Comparison of ENCODE assay signal across 36 cellular contexts in genomic region chr7:151556592-151556991, GRCh38.
"Had no signal": no experiment of that assay in that cellular context is flagged by ENCODE, and none has a peak within 500 bp of the region (broad histone marks: within the 10 kb centered on the region; RNA-seq: fewer than 3 reads in every experiment).

No MANE protein-coding gene starts in this region.

- H3K27me3 Mint-ChIP-seq: activated B cell treated with CpG ODN at 0.5 μM for 24 hours; activated CD4-positive, alpha-beta memory T cell treated with anti-CD3 and anti-CD28 coated beads for 36 hours; activated CD4-positive, alpha-beta T cell treated with anti-CD3 and anti-CD28 coated beads, Interleukin-2, amount 10 ng/mL, durations not matched to agents 24 days and 14 days; activated naive CD8-positive, alpha-beta T cell treated with anti-CD3 and anti-CD28 coated beads for 36 hours; activated T-helper 17 cell treated with anti-CD3 and anti-CD28 coated beads, Interleukin-2, amount 50 U/mL, for 72 hours; central memory CD8-positive, alpha-beta T cell had no signal

- H3K9me3 ChIP-seq: adrenal gland, body of pancreas had no signal

- ATAC-seq: activated CD8-positive, alpha-beta T cell treated with anti-CD3 and anti-CD28 coated beads for 36 hours; activated naive CD4-positive, alpha-beta T cell treated with anti-CD3 and anti-CD28 coated beads, Interleukin-2, amount 50 U/mL, for 72 hours; activated T-cell treated with anti-CD3 and anti-CD28 coated beads, Interleukin-2, amount 50 U/mL, for 4 hours; activated T-cell treated with anti-CD3 and anti-CD28 coated beads, Interleukin-2, amount 50 U/mL, for 72 hours; activated T-helper 17 cell treated with anti-CD3 and anti-CD28 coated beads, Interleukin-2, amount 50 U/mL, for 72 hours; body of pancreas had no signal

- H3K27me3 ChIP-seq: adrenal gland, body of pancreas, brain microvascular endothelial cell, cardiac muscle cell had no signal

- H3K4me3 ChIP-seq: adrenal gland, body of pancreas, cardiac muscle cell had no signal

- H3K27ac Mint-ChIP-seq: activated B cell treated with CpG ODN at 0.5 μM for 24 hours; activated CD4-positive, alpha-beta memory T cell treated with anti-CD3 and anti-CD28 coated beads for 36 hours; activated CD4-positive, alpha-beta T cell treated with anti-CD3 and anti-CD28 coated beads, Interleukin-2, amount 10 ng/mL, durations not matched to agents 24 days and 14 days; activated naive CD4-positive, alpha-beta T cell treated with anti-CD3 and anti-CD28 coated beads for 36 hours; activated naive CD4-positive, alpha-beta T cell treated with anti-CD3 and anti-CD28 coated beads, Interleukin-2, amount 50 U/mL, for 72 hours; activated naive CD8-positive, alpha-beta T cell treated with anti-CD3 and anti-CD28 coated beads for 36 hours; activated T-cell treated with anti-CD3 and anti-CD28 coated beads, Interleukin-2, amount 50 U/mL, for 72 hours; activated T-helper 1 cell treated with anti-CD3 and anti-CD28 coated beads, Interleukin-12 subunit alpha, Interleukin-12 subunit beta, Interleukin-2, Interleukin-4 antibody, amounts not matched to agents 30 ng/mL and 10 ng/mL and 1 ng/mL, durations not matched to agents 14 hours and 24 hours and 36 hours; activated T-helper 17 cell treated with anti-CD3 and anti-CD28 coated beads, Interleukin-2, amount 50 U/mL, for 72 hours; T-helper 1 cell treated with Interleukin-12 subunit alpha and Interleukin-12 subunit beta and Interleukin-4 antibody, amounts not matched to agents 30 μg/mL and 1 μg/mL, for 36 hours; T-helper 2 cell treated with Interferon-gamma antibody and Interleukin-4, amounts not matched to agents 5 μg/mL and 100 μg/mL, for 36 hours had no signal

- H3K4me1 Mint-ChIP-seq: activated B cell treated with CpG ODN at 0.5 μM for 24 hours; central memory CD8-positive, alpha-beta T cell had no signal

- H3K27ac ChIP-seq: adrenal gland, body of pancreas, brain microvascular endothelial cell, cardiac muscle cell, VCaP had no signal

- H3K4me3 Mint-ChIP-seq: activated B cell treated with CpG ODN at 0.5 μM for 24 hours; activated CD4-positive, alpha-beta memory T cell treated with anti-CD3 and anti-CD28 coated beads for 36 hours; activated CD4-positive, alpha-beta T cell treated with anti-CD3 and anti-CD28 coated beads, Interleukin-2, amount 10 ng/mL, durations not matched to agents 24 days and 14 days; activated CD8-positive, alpha-beta T cell treated with anti-CD3 and anti-CD28 coated beads for 36 hours; activated naive CD4-positive, alpha-beta T cell treated with anti-CD3 and anti-CD28 coated beads for 36 hours; activated naive CD8-positive, alpha-beta T cell treated with anti-CD3 and anti-CD28 coated beads for 36 hours; activated T-cell treated with anti-CD3 and anti-CD28 coated beads, Interleukin-2, amount 50 U/mL, for 4 hours; activated T-cell treated with anti-CD3 and anti-CD28 coated beads, Interleukin-2, amount 50 U/mL, for 72 hours; activated T-helper 1 cell treated with anti-CD3 and anti-CD28 coated beads, Interleukin-12 subunit alpha, Interleukin-12 subunit beta, Interleukin-2, Interleukin-4 antibody, amounts not matched to agents 30 ng/mL and 10 ng/mL and 1 ng/mL, durations not matched to agents 14 hours and 24 hours and 36 hours; activated T-helper 17 cell treated with anti-CD3 and anti-CD28 coated beads, Interleukin-2, amount 50 U/mL, for 72 hours; central memory CD8-positive, alpha-beta T cell; T-helper 1 cell treated with Interleukin-12 subunit alpha and Interleukin-12 subunit beta and Interleukin-4 antibody, amounts not matched to agents 30 μg/mL and 1 μg/mL, for 36 hours; T-helper 2 cell treated with Interferon-gamma antibody and Interleukin-4, amounts not matched to agents 5 μg/mL and 100 μg/mL, for 36 hours had no signal

- H3K9me3 Mint-ChIP-seq: activated B cell treated with CpG ODN at 0.5 μM for 24 hours; activated CD4-positive, alpha-beta memory T cell treated with anti-CD3 and anti-CD28 coated beads for 36 hours; activated CD4-positive, alpha-beta T cell treated with anti-CD3 and anti-CD28 coated beads, Interleukin-2, amount 10 ng/mL, durations not matched to agents 24 days and 14 days; activated CD8-positive, alpha-beta T cell treated with anti-CD3 and anti-CD28 coated beads for 36 hours; activated naive CD4-positive, alpha-beta T cell treated with anti-CD3 and anti-CD28 coated beads for 36 hours; activated naive CD4-positive, alpha-beta T cell treated with anti-CD3 and anti-CD28 coated beads, Interleukin-2, amount 50 U/mL, for 72 hours; activated naive CD8-positive, alpha-beta T cell treated with anti-CD3 and anti-CD28 coated beads for 36 hours; activated T-cell treated with anti-CD3 and anti-CD28 coated beads, Interleukin-2, amount 50 U/mL, for 4 hours; activated T-cell treated with anti-CD3 and anti-CD28 coated beads, Interleukin-2, amount 50 U/mL, for 72 hours; activated T-helper 1 cell treated with anti-CD3 and anti-CD28 coated beads, Interleukin-12 subunit alpha, Interleukin-12 subunit beta, Interleukin-2, Interleukin-4 antibody, amounts not matched to agents 30 ng/mL and 10 ng/mL and 1 ng/mL, durations not matched to agents 14 hours and 24 hours and 36 hours; activated T-helper 17 cell treated with anti-CD3 and anti-CD28 coated beads, Interleukin-2, amount 50 U/mL, for 72 hours; central memory CD8-positive, alpha-beta T cell; T-helper 1 cell treated with Interleukin-12 subunit alpha and Interleukin-12 subunit beta and Interleukin-4 antibody, amounts not matched to agents 30 μg/mL and 1 μg/mL, for 36 hours; T-helper 2 cell treated with Interferon-gamma antibody and Interleukin-4, amounts not matched to agents 5 μg/mL and 100 μg/mL, for 36 hours had no signal

- DNase-seq: activated B cell treated with CpG ODN at 0.5 μM for 24 hours; activated CD4-positive, alpha-beta memory T cell treated with anti-CD3 and anti-CD28 coated beads for 36 hours; activated CD4-positive, alpha-beta T cell treated with anti-CD3 and anti-CD28 coated beads for 4 hours; activated CD4-positive, alpha-beta T cell treated with anti-CD3 and anti-CD28 coated beads, Interleukin-2, amount 10 ng/mL, durations not matched to agents 24 days and 14 days; activated CD4-positive, alpha-beta T cell treated with anti-CD3 and anti-CD28 coated beads, Interleukin-2, amount 50 U/mL, for 1 hour; activated CD4-positive, alpha-beta T cell treated with anti-CD3 and anti-CD28 coated beads, Interleukin-2, amount 50 U/mL, for 4 hours; activated CD4-positive, CD25-positive, alpha-beta regulatory T cell treated with anti-CD3 and anti-CD28 coated beads, Interleukin-2, amount 50 U/mL, for 72 hours; activated CD8-positive, alpha-beta memory T cell treated with anti-CD3 and anti-CD28 coated beads, Interleukin-2, amount 50 U/mL, for 4 hours; activated CD8-positive, alpha-beta T cell treated with anti-CD3 and anti-CD28 coated beads for 36 hours; activated effector memory CD4-positive, alpha-beta T cell treated with anti-CD3 and anti-CD28 coated beads, Interleukin-2, amount 50 U/mL, for 16 hours; activated gamma-delta T cell treated with Interleukin-2 at 50 U/mL for 16 hours; activated naive CD4-positive, alpha-beta T cell; activated naive CD4-positive, alpha-beta T cell treated with anti-CD3 and anti-CD28 coated beads for 36 hours; activated naive CD4-positive, alpha-beta T cell treated with anti-CD3 and anti-CD28 coated beads, Interleukin-2, amount 50 U/mL, for 16 hours; activated naive CD8-positive, alpha-beta T cell treated with anti-CD3 and anti-CD28 coated beads for 36 hours; activated T-cell treated with anti-CD3 and anti-CD28 coated beads for 4 hours; activated T-cell treated with anti-CD3 and anti-CD28 coated beads, Interleukin-2, amount 50 U/mL, for 1 hour; activated T-cell treated with anti-CD3 and anti-CD28 coated beads, Interleukin-2, amount 50 U/mL, for 4 hours; activated T-cell treated with anti-CD3 and anti-CD28 coated beads, Interleukin-2, amount 50 U/mL, for 72 hours; adrenal gland; amniotic stem cell; aorta; body of pancreas; brain microvascular endothelial cell; caudate nucleus; cerebellar nuclear complex; T-helper 2 cell; T-helper 9 cell had no signal

- H3K4me1 ChIP-seq: adrenal gland had no signal

- H3K36me3 Mint-ChIP-seq: activated naive CD4-positive, alpha-beta T cell treated with anti-CD3 and anti-CD28 coated beads, Interleukin-2, amount 50 U/mL, for 72 hours had no signal
